Comparison of ENCODE assay signal across 18 cellular contexts in genomic region chr19:38017504-38018150, GRCh38.
DNase-seq lines count a peak whose midpoint lies in the region; ATAC-seq, FAIRE-seq and TF ChIP-seq lines count a peak whose summit lies in the region.
"Had no signal": no experiment of that assay in that cellular context is flagged by ENCODE, and none has a peak within 500 bp of the region (broad histone marks: within the 10 kb centered on the region; RNA-seq: fewer than 3 reads in every experiment).

No MANE protein-coding gene starts in this region.

- H4K20me1 ChIP-seq in H9 (ENCODE audit: control insufficient read depth, insufficient read depth, insufficient read length), result no peaks in the 10 kb centered on the region
- no peaks in the 10 kb centered on the region for H4K20me1 ChIP-seq in K562 (replicated peaks; ENCODE audit: control insufficient read depth, insufficient read depth, low read length)

- no peaks in the 10 kb centered on the region; the same call in 1 of the 2 replicates for H3K79me2 ChIP-seq in H9 (ENCODE audit: insufficient read depth, low read length)
- H3K79me2 ChIP-seq in K562 (ENCODE audit: control insufficient read depth, insufficient read depth, low read length), result no peaks in the 10 kb centered on the region

- H3K4me3 ChIP-seq in K562 (no peak overlapping the region), mesenchymal stem cell (ENCODE audit: insufficient read depth in 1 of 2, low read depth in 1 of 2, low read length in 2 of 2) (no peak overlapping the region), colonic mucosa (no peak overlapping the region)
- H3K4me3 ChIP-seq: SJCRH30 had no signal

- TF ChIP-seq POLR2A in K562 (conservative IDR thresholded peaks at IDR 0.05), result no peak

- no TSS peak for BruUV-seq in K562 (replicated peaks; lab: Mats Ljungman, UMichigan)

- H3K14ac ChIP-seq in H9 (ENCODE audit: insufficient read depth, low read length), result no peak overlapping the region
- no peak overlapping the region for H3K14ac ChIP-seq in mesenchymal stem cell (ENCODE audit: low read length in 2 of 2)

- POLR2A ChIA-PET in K562 (lab: Yijun Ruan, JAX), result interaction anchor here (0.6 kb wide), 1 partner anchor 298 kb away, joined by 3 read pairs; the partner anchor contains the start of gene ZNF607

- H2BK120ac ChIP-seq in H9 (ENCODE audit: low read depth, low read length, poor library complexity, severe bottlenecking), result no peak overlapping the region
- no peak overlapping the region for H2BK120ac ChIP-seq in mesenchymal stem cell (ENCODE audit: low read depth, low read length)

- H2AFZ ChIP-seq in H9 (ENCODE audit: low read length) (no peak overlapping the region), K562 (ENCODE audit: low read depth, low read length) (no peak overlapping the region), mesenchymal stem cell (ENCODE audit: low read depth, low read length) (no peak overlapping the region)

- WGBS in H9 (ENCODE audit: extremely low coverage, insufficient read length, low lambda C conversion rate), result no CpG with 5 or more reads among the region's 6 CpGs
- 18% methylated on average over 6 of the region's 6 CpGs for WGBS in K562 (ENCODE audit: insufficient coverage, low coverage, missing lambda C conversion rate)
- 95% methylated on average over 6 of the region's 6 CpGs for WGBS in mesenchymal stem cell

- H3K23ac ChIP-seq in H9 (ENCODE audit: insufficient read length, low read depth, low read length) (no peak overlapping the region), mesenchymal stem cell (ENCODE audit: low read length in 2 of 2) (no peak overlapping the region)

- no peak overlapping the region for H4K5ac ChIP-seq in H9 (ENCODE audit: insufficient read length, low read depth, low read length)

- H3K9ac ChIP-seq in H9 (ENCODE audit: extremely low read depth, insufficient read length, low read length), result no peak overlapping the region
- no peak overlapping the region for H3K9ac ChIP-seq in K562 (ENCODE audit: insufficient read depth in 1 of 2, low read depth in 2 of 2, low read length in 2 of 2)
- H3K9ac ChIP-seq in mesenchymal stem cell (ENCODE audit: low read length), result no peak overlapping the region
- H3K9ac ChIP-seq in colonic mucosa (ENCODE audit: low read depth in 2 of 2, low read length in 2 of 2), result no peak overlapping the region

- no peak overlapping the region for H3T11ph ChIP-seq in H9 (ENCODE audit: low read length)

- ATAC-seq in K562, result no peak
- no peak for ATAC-seq in left colon
- no peak for ATAC-seq in GM21381 (IDR thresholded peaks at IDR 0.05; ENCODE audit: unreplicated experiment)
- ATAC-seq: PC-3 had no signal

- H2AK5ac ChIP-seq in H9 (ENCODE audit: insufficient read length, low read length) (no peak overlapping the region), mesenchymal stem cell (ENCODE audit: low read length, severe bottlenecking) (peak overlapping the region; percentile 73)

- H3K4me1 ChIP-seq in H9 (ENCODE audit: insufficient read depth, low read length) (peaks cover 3% of the 10 kb centered on the region; the same call in 1 of the 2 replicates), K562 (replicated peaks in 1 of 2; ENCODE audit: control insufficient read depth in 2 of 2, insufficient read depth in 2 of 2, low read length in 2 of 2) (no peaks in the 10 kb centered on the region), mesenchymal stem cell (ENCODE audit: control insufficient read depth, insufficient read depth, low read depth, low read length) (peaks cover 29% of the 10 kb centered on the region), colonic mucosa (no peaks in the 10 kb centered on the region)
- H3K4me1 ChIP-seq: SJCRH30 had no signal

- no peaks in the 10 kb centered on the region for H3K36me3 ChIP-seq in K562 (ENCODE audit: control insufficient read depth, insufficient read depth, low read length)
- H3K36me3 ChIP-seq in mesenchymal stem cell (ENCODE audit: control insufficient read depth in 1 of 2, insufficient read depth in 2 of 2, low read depth in 1 of 2, low read length in 2 of 2), result peaks cover 3 to 18% of the 10 kb centered on the region in 2 experiments
- no peaks in the 10 kb centered on the region for H3K36me3 ChIP-seq in colonic mucosa

- no peaks in the 10 kb centered on the region for H3K9me3 ChIP-seq in H9 (ENCODE audit: control insufficient read depth, low read depth, low read length)
- no peaks in the 10 kb centered on the region for H3K9me3 ChIP-seq in K562 (replicated peaks; ENCODE audit: control insufficient read depth, insufficient read depth, low read depth, low read length)
- no peaks in the 10 kb centered on the region for H3K9me3 ChIP-seq in mesenchymal stem cell (ENCODE audit: control insufficient read depth, low read length)
- H3K9me3 ChIP-seq in colonic mucosa, result no peaks in the 10 kb centered on the region
- H3K9me3 ChIP-seq: SJCRH30 had no signal

- no peaks in the 10 kb centered on the region for H3K79me1 ChIP-seq in H9 (ENCODE audit: insufficient read depth, low read depth, low read length, poor library complexity, severe bottlenecking)
- peaks cover 37% of the 10 kb centered on the region for H3K79me1 ChIP-seq in mesenchymal stem cell (replicated peaks; ENCODE audit: low read length, poor library complexity, severe bottlenecking)

- DNase-seq in H9 (no peak), K562 (ENCODE audit: extremely low read depth in 1 of 4, low spot score in 3 of 4) (no peak), mesenchymal stem cell (no peak), type B pancreatic cell (ENCODE audit: extremely low spot score, unreplicated experiment) (no peak), colonic mucosa (no peak), left colon (no peak)
- DNase-seq: ACHN, DMS 273 treated with DMSO at 0.1 percent for 48 hours, GDM1, H7, KBM-7, NCI-H1105, NCI-H2081 treated with DMSO at 0.1 percent for 48 hours, NCI-H510A, NCI-H774, PC-3, SJCRH30 had no signal

- H3K27ac Mint-ChIP-seq in H9, result peak overlapping the region in 2 of 3 experiments; percentile 44 to 56; a peak in 3 of 7 replicates
- peak overlapping the region; percentile 27 for H3K27ac Mint-ChIP-seq in type B pancreatic cell

- H3K4me3 Mint-ChIP-seq in H9, result no peak overlapping the region; a peak in 1 of 5 replicates
- no peak overlapping the region for H3K4me3 Mint-ChIP-seq in type B pancreatic cell

- no peak overlapping the region for H3K56ac ChIP-seq in H9 (ENCODE audit: insufficient read length, low read depth, low read length)

- H3K27ac ChIP-seq in H9 (ENCODE audit: insufficient read length, low read depth, low read length) (no peak overlapping the region), K562 (ENCODE audit: extremely low read depth, low read depth, low read length) (no peak overlapping the region), mesenchymal stem cell (ENCODE audit: low read length, poor library complexity, severe bottlenecking) (no peak overlapping the region), colonic mucosa (no peak overlapping the region)
- H3K27ac ChIP-seq: SJCRH30 had no signal

- no peaks in the 10 kb centered on the region for H3K27me3 Mint-ChIP-seq in H9 (ENCODE audit: low read depth)
- H3K27me3 Mint-ChIP-seq in type B pancreatic cell, result no peaks in the 10 kb centered on the region

- intact Hi-C loops in K562 (cut with micrococcal nuclease), result no loop called here
- intact Hi-C loops in colonic mucosa (cut with DNase I), result no loop called here
- intact Hi-C loops in left colon (cut with DNase I, micrococcal nuclease), result no loop called here

- no peak overlapping the region for H3K4ac ChIP-seq in H9 (ENCODE audit: low read depth, low read length)
- H3K4ac ChIP-seq in mesenchymal stem cell (ENCODE audit: low read depth in 1 of 2, low read length in 2 of 2), result no peak overlapping the region

- H4K8ac ChIP-seq in H9 (replicated peaks; ENCODE audit: insufficient read length, low read depth, low read length) (no peak overlapping the region), mesenchymal stem cell (ENCODE audit: low read length) (no peak overlapping the region)

- no peaks in the 10 kb centered on the region for H3K23me2 ChIP-seq in H9 (ENCODE audit: insufficient read length, low read depth, low read length, poor library complexity, severe bottlenecking)

- no peaks in the 10 kb centered on the region for H3K9me1 ChIP-seq in K562 (ENCODE audit: control insufficient read depth, insufficient read depth, low read length)

- in situ Hi-C loops in K562 (cut with MboI), result no loop called here

- no peak overlapping the region for H4K91ac ChIP-seq in H9 (ENCODE audit: insufficient read length, low read depth, low read length)
- no peak overlapping the region for H4K91ac ChIP-seq in mesenchymal stem cell (ENCODE audit: low read length)

- H3K27me3 ChIP-seq in H9 (ENCODE audit: insufficient read depth, low read length), result no peaks in the 10 kb centered on the region
- H3K27me3 ChIP-seq in K562 (ENCODE audit: control insufficient read depth in 2 of 2, insufficient read depth in 2 of 2, low read length in 2 of 2), result peaks cover 0 to 6% of the 10 kb centered on the region in 2 experiments; a peak in 3 of 5 replicates
- H3K27me3 ChIP-seq in mesenchymal stem cell (ENCODE audit: control insufficient read depth in 1 of 2, insufficient read depth in 1 of 2, low read length in 2 of 2), result no peaks in the 10 kb centered on the region
- H3K27me3 ChIP-seq in colonic mucosa, result no peaks in the 10 kb centered on the region
- H3K27me3 ChIP-seq: SJCRH30 had no signal

- H2BK20ac ChIP-seq in H9 (ENCODE audit: low read depth, low read length, poor library complexity, severe bottlenecking), result no peak overlapping the region

- no peak overlapping the region for H2BK15ac ChIP-seq in H9 (ENCODE audit: low read depth, low read length)
- no peak overlapping the region for H2BK15ac ChIP-seq in mesenchymal stem cell (ENCODE audit: low read depth, poor library complexity, severe bottlenecking)

- TF ChIP-seq CTCF in H9 (conservative IDR thresholded peaks at IDR 0.05) (no peak), K562 (IDR thresholded peaks at IDR 0.05 in 2 of 3, conservative IDR thresholded peaks at IDR 0.05 in 1 of 3; ENCODE audit: insufficient read depth in 2 of 3, low read depth in 1 of 3, low read length in 3 of 3) (no peak), type B pancreatic cell (conservative IDR thresholded peaks at IDR 0.05) (no peak), colonic mucosa (IDR thresholded peaks at IDR 0.05) (no peak)

- H2BK5ac ChIP-seq in H9 (ENCODE audit: insufficient read length, low read length) (no peak overlapping the region), mesenchymal stem cell (ENCODE audit: low read depth, low read length, poor library complexity, severe bottlenecking) (no peak overlapping the region)

- H3K4me2 ChIP-seq in H9 (ENCODE audit: insufficient read depth, insufficient read length, low read length) (no peak overlapping the region), K562 (ENCODE audit: insufficient read depth, low read length) (no peak overlapping the region), mesenchymal stem cell (ENCODE audit: low read length, poor library complexity, severe bottlenecking) (no peak overlapping the region)

- TF ChIP-seq EP300 in K562 (IDR thresholded peaks at IDR 0.05; ENCODE audit: low read length), result no peak

- CTCF ChIA-PET in K562 (lab: Yijun Ruan, JAX; ENCODE audit: low intra/inter-chr PET ratio), result no interaction called here

- no peak overlapping the region for H2BK12ac ChIP-seq in H9 (ENCODE audit: insufficient read length, low read depth, low read length)
- no peak overlapping the region for H2BK12ac ChIP-seq in mesenchymal stem cell (ENCODE audit: low read length in 2 of 2)

- H3K4me1 Mint-ChIP-seq in H9 (peaks cover 17 to 18% of the 10 kb centered on the region in 2 experiments), type B pancreatic cell (ENCODE audit: unreplicated experiment) (peaks cover 13% of the 10 kb centered on the region)

- no peak for TF ChIP-seq RAD21 in K562 (CRISPR knock-in tag; conservative IDR thresholded peaks at IDR 0.05 in 1 of 2, IDR thresholded peaks at IDR 0.05 in 1 of 2)

- H3K18ac ChIP-seq in H9 (ENCODE audit: insufficient read length, low read depth, low read length), result no peak overlapping the region
- H3K18ac ChIP-seq in mesenchymal stem cell (ENCODE audit: low read depth in 1 of 2, low read length in 2 of 2), result no peak overlapping the region

- no peak for FAIRE-seq in K562 (lab: Jason Lieb, UNC)

- H3K9me3 Mint-ChIP-seq in H9, result no peaks in the 10 kb centered on the region
- H3K9me3 Mint-ChIP-seq in type B pancreatic cell, result no peaks in the 10 kb centered on the region

- H3K36me3 Mint-ChIP-seq in H9 (ENCODE audit: insufficient read depth in 1 of 3, low read depth in 3 of 3) (peaks cover 0 to 3% (median 2%) of the 10 kb centered on the region in 3 experiments; a peak in 4 of 7 replicates), type B pancreatic cell (peaks cover 4% of the 10 kb centered on the region)
